In the genomic region with DNA sequence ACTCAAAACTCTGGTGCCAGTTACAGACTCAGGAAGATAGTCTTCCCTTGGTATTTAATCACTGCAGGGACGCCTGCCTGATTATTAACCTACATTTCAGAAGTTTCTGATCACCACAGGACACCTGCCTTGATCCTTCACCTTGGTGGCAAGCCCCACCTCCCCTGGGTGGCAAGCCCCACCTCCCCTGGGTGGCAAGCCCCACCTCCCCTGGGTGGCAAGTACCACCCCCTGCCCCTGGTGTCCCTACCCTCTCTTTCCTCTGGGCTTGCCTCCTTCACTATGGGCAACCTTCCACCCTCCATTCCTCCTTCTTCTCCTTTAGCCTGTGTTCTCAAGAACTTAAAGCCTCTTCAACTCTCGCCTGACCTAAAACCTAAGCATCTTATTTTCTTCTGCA, we compare ENCODE assay signal across 7 cellular contexts. TPM values are rescaled to one million over a fixed set of nuclear protein-coding genes. Genes with fewer than 3 reads are reported as not detected.
DNase-seq lines count a peak whose midpoint lies in the region; ATAC-seq and TF ChIP-seq lines count a peak whose summit lies in the region.
"Not testable (repeated sequence)": the region's sequence is repeated elsewhere in the genome, so short reads cannot be mapped to it uniquely, and the experiment has no call there.

No MANE protein-coding gene starts in this region.

- not testable (repeated sequence) for H3K27ac ChIP-seq in CD4-positive, alpha-beta T cell (ENCODE audit: low read depth, low read length); left lung; osteoblast (ENCODE audit: low read depth, low read length)

- not testable (repeated sequence) for H3K27ac Mint-ChIP-seq in CD4-positive, alpha-beta T cell
- H3K27ac Mint-ChIP-seq in T-helper 1 cell treated with Interleukin-12 subunit alpha and Interleukin-12 subunit beta and Interleukin-4 antibody, amounts not matched to agents 30 μg/mL and 1 μg/mL, for 36 hours, result peak overlapping the region; percentile 53
- H3K27ac Mint-ChIP-seq in activated naive CD4-positive, alpha-beta T cell treated with anti-CD3 and anti-CD28 coated beads, Interleukin-2, amount 50 U/mL, for 24 hours, result peak overlapping the region; percentile 6

- POLR2A ChIA-PET in CD4-positive, alpha-beta T cell (lab: Charles Lee), result interaction anchor here (1.1 kb wide), 1 partner anchor 15 kb away, joined by 3 read pairs; no protein-coding TSS in a partner anchor

- not testable (repeated sequence) for H3K27me3 ChIP-seq in CD4-positive, alpha-beta T cell (ENCODE audit: control insufficient read depth, insufficient read depth, low read length); left lung; osteoblast (ENCODE audit: insufficient read depth, low read length)

- not testable (repeated sequence) for TF ChIP-seq CTCF in CD4-positive, alpha-beta T cell (IDR thresholded peaks at IDR 0.05); left lung (IDR thresholded peaks at IDR 0.05); osteoblast (IDR thresholded peaks at IDR 0.05; ENCODE audit: extremely low read depth, low read depth, low read length)

- H3K4me1 Mint-ChIP-seq in CD4-positive, alpha-beta T cell (ENCODE audit: low read depth); T-helper 1 cell treated with Interleukin-12 subunit alpha and Interleukin-12 subunit beta and Interleukin-4 antibody, amounts not matched to agents 30 μg/mL and 1 μg/mL, for 36 hours (ENCODE audit: low read depth); activated naive CD4-positive, alpha-beta T cell treated with anti-CD3 and anti-CD28 coated beads, Interleukin-2, amount 50 U/mL, for 24 hours: not testable (repeated sequence)

- not testable (repeated sequence) for H3K4me3 ChIP-seq in left lung; osteoblast (ENCODE audit: insufficient read depth, low read length)

- not testable (repeated sequence) for H3K9me3 Mint-ChIP-seq in CD4-positive, alpha-beta T cell; T-helper 1 cell treated with Interleukin-12 subunit alpha and Interleukin-12 subunit beta and Interleukin-4 antibody, amounts not matched to agents 30 μg/mL and 1 μg/mL, for 36 hours; activated naive CD4-positive, alpha-beta T cell treated with anti-CD3 and anti-CD28 coated beads, Interleukin-2, amount 50 U/mL, for 24 hours

- H3K4me1 ChIP-seq in left lung; osteoblast (ENCODE audit: insufficient read depth, low read length): not testable (repeated sequence)

- CTCF ChIA-PET in CD4-positive, alpha-beta T cell (lab: Charles Lee), result not testable (repeated sequence)

- peak; percentile 39 for ATAC-seq in CD4-positive, alpha-beta T cell (ENCODE audit: poor library complexity)
- ATAC-seq in left lung, result peak; percentile 65

- DNase-seq in CD4-positive, alpha-beta T cell; left lung: not testable (repeated sequence)
- DNase-seq in activated CD4-positive, alpha-beta T cell treated with anti-CD3 and anti-CD28 coated beads for 48 hours, result peak; percentile 13
- peak; percentile 45 for DNase-seq in activated effector memory CD4-positive, alpha-beta T cell treated with anti-CD3 and anti-CD28 coated beads, Interleukin-2, amount 50 U/mL, for 16 hours
- peak; percentile 9 for DNase-seq in osteoblast (ENCODE audit: insufficient read length, low spot score, missing footprints)

- not testable (repeated sequence) for H3K79me2 ChIP-seq in osteoblast (ENCODE audit: insufficient read depth, low read length)

- not testable (repeated sequence) for H3K4me2 ChIP-seq in osteoblast (ENCODE audit: insufficient read depth, low read length)

- intact Hi-C loops in CD4-positive, alpha-beta T cell (cut with DNase I, micrococcal nuclease); left lung (cut with DNase I): not testable (repeated sequence)

- not testable (repeated sequence) for H3K9me3 ChIP-seq in CD4-positive, alpha-beta T cell (ENCODE audit: control insufficient read depth, low read length); left lung; osteoblast (ENCODE audit: low read depth, low read length)

- H3K36me3 Mint-ChIP-seq in CD4-positive, alpha-beta T cell (ENCODE audit: low read depth); T-helper 1 cell treated with Interleukin-12 subunit alpha and Interleukin-12 subunit beta and Interleukin-4 antibody, amounts not matched to agents 30 μg/mL and 1 μg/mL, for 36 hours (ENCODE audit: low read depth); activated naive CD4-positive, alpha-beta T cell treated with anti-CD3 and anti-CD28 coated beads, Interleukin-2, amount 50 U/mL, for 24 hours: not testable (repeated sequence)

- H4K20me1 ChIP-seq in osteoblast (ENCODE audit: insufficient read depth, low read length), result not testable (repeated sequence)

- H2AFZ ChIP-seq in osteoblast (ENCODE audit: low read length), result not testable (repeated sequence)

- H3K36me3 ChIP-seq in left lung; osteoblast (ENCODE audit: insufficient read depth, low read length): not testable (repeated sequence)

- H3K4me3 Mint-ChIP-seq in CD4-positive, alpha-beta T cell; T-helper 1 cell treated with Interleukin-12 subunit alpha and Interleukin-12 subunit beta and Interleukin-4 antibody, amounts not matched to agents 30 μg/mL and 1 μg/mL, for 36 hours; activated naive CD4-positive, alpha-beta T cell treated with anti-CD3 and anti-CD28 coated beads, Interleukin-2, amount 50 U/mL, for 24 hours: not testable (repeated sequence)

- H3K27me3 Mint-ChIP-seq in CD4-positive, alpha-beta T cell, result peaks cover 15% of the 10 kb centered on the region
- peaks cover 30% of the 10 kb centered on the region for H3K27me3 Mint-ChIP-seq in T-helper 1 cell treated with Interleukin-12 subunit alpha and Interleukin-12 subunit beta and Interleukin-4 antibody, amounts not matched to agents 30 μg/mL and 1 μg/mL, for 36 hours (ENCODE audit: low read depth)
- not testable (repeated sequence) for H3K27me3 Mint-ChIP-seq in activated naive CD4-positive, alpha-beta T cell treated with anti-CD3 and anti-CD28 coated beads, Interleukin-2, amount 50 U/mL, for 24 hours

RNA-seq across cellular contexts. Expression of a gene that starts 16.0 kb away (rescaled TPM):
- total RNA-seq in CD4-positive, alpha-beta T cell, result 10 to 100 TPM; 20.3 to 22.9 TPM
- total RNA-seq in left lung, result 10 to 100 TPM; 20.1 to 31.0 TPM
- 23.5 and 28.0 TPM in 2 replicates for total RNA-seq in osteoblast
